Comparison of ENCODE assay signal across 1 cellular context in genomic region chr15:65857718-65858402, GRCh38.
TF ChIP-seq lines count a peak whose summit lies in the region.

No MANE protein-coding gene starts in this region.

TF ChIP-seq in HepG2, 621 proteins besides CTCF, POLR2A, EP300 and RAD21 (continued from another document):
- no peak for TF ChIP-seq ETS1 (CRISPR knock-in tag; IDR thresholded peaks at IDR 0.05)
TF ChIP-seq in HepG2: peak in this region for 0.
